Comparison of ENCODE assay signal across 11 cellular contexts in the genomic region with DNA sequence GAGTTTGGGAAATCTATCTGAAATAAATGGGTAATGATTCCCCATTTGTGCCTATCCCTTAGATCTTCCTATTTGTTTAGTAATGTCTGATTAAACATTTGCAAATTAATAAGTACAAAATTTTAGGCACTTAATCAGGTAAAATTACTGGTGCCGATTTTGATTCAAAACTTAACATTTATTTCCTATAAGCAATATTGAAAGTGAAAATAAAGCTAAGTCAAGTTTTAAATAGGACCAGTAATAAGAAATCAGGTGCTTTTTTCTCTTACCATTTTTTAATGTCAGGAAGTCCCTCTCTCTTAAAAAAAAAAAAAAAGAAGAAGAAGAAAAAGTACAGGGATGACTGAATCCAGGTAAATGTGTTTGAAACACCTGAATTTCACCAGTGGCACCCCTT. TPM values are rescaled to one million over a fixed set of nuclear protein-coding genes. Genes with fewer than 3 reads are reported as not detected.
DNase-seq lines count a peak whose midpoint lies in the region; ATAC-seq and TF ChIP-seq lines count a peak whose summit lies in the region.
"Had no signal": no experiment of that assay in that cellular context is flagged by ENCODE, and none has a peak within 500 bp of the region (broad histone marks: within the 10 kb centered on the region; RNA-seq: fewer than 3 reads in every experiment).

No MANE protein-coding gene starts in this region.

- intact Hi-C loops in heart left ventricle (cut with DNase I) (loop anchor here in 9 of 10 donors (2.0 to 10.0 kb wide), 9 partner anchors 61 to 159 kb away; a partner anchor contains a TSS), Right ventricle myocardium inferior (cut with DNase I) (loop anchor here (5.0 kb wide), 3 partner anchors 63 to 158 kb away; no protein-coding TSS in a partner anchor)

- H3K9me3 ChIP-seq in heart left ventricle (peaks cover 0 to 6% (median 0%) of the 10 kb centered on the region in 12 donors), mononuclear cell (ENCODE audit: low read depth, low read length) (no peaks in the 10 kb centered on the region), upper lobe of left lung (no peaks in the 10 kb centered on the region)

- TF ChIP-seq POLR2A in heart left ventricle (IDR thresholded peaks at IDR 0.05) (no peak), upper lobe of left lung (IDR thresholded peaks at IDR 0.05) (no peak)

- H3K4me1 Mint-ChIP-seq in activated naive CD8-positive, alpha-beta T cell (ENCODE audit: low read depth) = peaks cover 75% of the 10 kb centered on the region

- peak overlapping the region; percentile 98 for H3K27ac Mint-ChIP-seq in activated naive CD8-positive, alpha-beta T cell

- peaks cover 28% of the 10 kb centered on the region for H3K36me3 Mint-ChIP-seq in activated naive CD8-positive, alpha-beta T cell

- TF ChIP-seq CTCF in heart left ventricle (IDR thresholded peaks at IDR 0.05) = no peak
- TF ChIP-seq CTCF in upper lobe of left lung (IDR thresholded peaks at IDR 0.05) = no peak

- H3K4me1 ChIP-seq in heart left ventricle (peaks cover 0 to 54% (median 30%) of the 10 kb centered on the region in 12 donors), mononuclear cell (ENCODE audit: insufficient read depth, low read length) (peaks cover 31% of the 10 kb centered on the region), upper lobe of left lung (peaks cover 0 to 17% (median 5%) of the 10 kb centered on the region in 4 donors)

- H3K27ac ChIP-seq in heart left ventricle (peak overlapping the region in 11 of 12 donors; percentile 74 to 94 (median 89)), upper lobe of left lung (peak overlapping the region; percentile 72 to 89 (median 82))

- ATAC-seq in heart left ventricle = no peak
- ATAC-seq in Right ventricle myocardium inferior = no peak
- no peak for ATAC-seq in upper lobe of left lung (ENCODE audit: low FRiP score in 2 of 2)
- ATAC-seq in GM21737 (IDR thresholded peaks at IDR 0.05; ENCODE audit: unreplicated experiment) = no peak

- no peak for DNase-seq in heart left ventricle
- DNase-seq in Right ventricle myocardium inferior (ENCODE audit: missing footprints) = no peak
- DNase-seq in upper lobe of left lung = no peak
- DNase-seq in NCI-H2081 treated with DMSO at 0.1 percent for 48 hours (lab: John Stamatoyannopoulos, UW) = no peak
- no peak for DNase-seq in cortex of kidney (lab: John Stamatoyannopoulos, UW)
- DNase-seq: NCI-H1436 treated with DMSO at 0.1 percent for 48 hours had no signal

- H3K9me3 Mint-ChIP-seq in activated naive CD8-positive, alpha-beta T cell (ENCODE audit: low read depth) = peaks cover 6% of the 10 kb centered on the region

- TF ChIP-seq EP300 in upper lobe of left lung (IDR thresholded peaks at IDR 0.05) = no peak

- WGBS in heart left ventricle, 4 donors = 38 to 53% (median 42%) methylated on average over 1 of the region's 1 CpG
- 14 to 36% methylated on average over 1 of the region's 1 CpG for WGBS in upper lobe of left lung, 2 donors

- H3K27me3 ChIP-seq in heart left ventricle = no peaks in the 10 kb centered on the region
- no peaks in the 10 kb centered on the region for H3K27me3 ChIP-seq in mononuclear cell (ENCODE audit: insufficient read depth, low read length)
- no peaks in the 10 kb centered on the region for H3K27me3 ChIP-seq in upper lobe of left lung

- no peaks in the 10 kb centered on the region for H3K27me3 Mint-ChIP-seq in activated naive CD8-positive, alpha-beta T cell

- peaks cover 0 to 25% (median 5%) of the 10 kb centered on the region in 9 donors for H3K36me3 ChIP-seq in heart left ventricle
- no peaks in the 10 kb centered on the region for H3K36me3 ChIP-seq in upper lobe of left lung

- peak overlapping the region in 11 of 12 donors; percentile 50 to 79 (median 68) for H3K4me3 ChIP-seq in heart left ventricle
- H3K4me3 ChIP-seq in mononuclear cell (ENCODE audit: low read length) = peak overlapping the region; percentile 86
- H3K4me3 ChIP-seq in upper lobe of left lung = peak overlapping the region in 3 of 4 donors; percentile 47 to 65 (median 57)

- H3K4me3 Mint-ChIP-seq in activated naive CD8-positive, alpha-beta T cell = peak overlapping the region; percentile 93

RNA-seq across cellular contexts. Expression of a gene that starts 0.8 kb away (rescaled TPM):
- total RNA-seq in heart left ventricle (10 to 100 TPM in 4 of 9 donors, 1 to 10 TPM in 5; 4.3 to 46.4 (median 6.4) TPM), Right ventricle myocardium inferior (5.9 TPM), mononuclear cell (21.8 TPM), upper lobe of left lung (10 to 100 TPM; 13.6 to 27.4 (median 22.1) TPM)
- 10 to 100 TPM; 10.4 to 10.6 TPM for polyA plus RNA-seq in heart left ventricle

RNA-seq across cellular contexts. Expression of a gene that starts 23.7 kb away (rescaled TPM):
- total RNA-seq in heart left ventricle = under 1 TPM in 2 of 9 donors, not detected in 7; 0.16 to 0.17 TPM
- polyA plus RNA-seq in heart left ventricle = not detected
- not detected for total RNA-seq in Right ventricle myocardium inferior
- not detected for total RNA-seq in mononuclear cell
- under 1 TPM in 1 of 6 donors, not detected in 5; 0.34 TPM for total RNA-seq in upper lobe of left lung
- total RNA-seq: renal cortical epithelial cell had no signal
- polyA plus RNA-seq: keratinocyte had no signal
